ENCODE assay signal across 30 cellular contexts in genomic region chr1:103582493-103582892, GRCh38. TPM values are rescaled to one million over a fixed set of nuclear protein-coding genes. Genes with fewer than 3 reads are reported as not detected.
"Had no signal": no experiment of that assay in that cellular context is flagged by ENCODE, and none has a peak within 500 bp of the region (broad histone marks: within the 10 kb centered on the region; RNA-seq: fewer than 3 reads in every experiment).

No MANE protein-coding gene starts in this region.

- ATAC-seq: activated CD4-positive, CD25-positive, alpha-beta regulatory T cell treated with anti-CD3 and anti-CD28 coated beads, Interleukin-2, amount 50 U/mL, for 24 hours; activated CD8-positive, alpha-beta T cell treated with anti-CD3 and anti-CD28 coated beads, Interleukin-2, amount 10 ng/mL, durations not matched to agents 7 days and 5 days; activated naive CD8-positive, alpha-beta T cell treated with anti-CD3 and anti-CD28 coated beads, Interleukin-2, amount 50 U/mL, for 24 hours; Panc1; Right ventricle myocardium inferior had no signal

- DNase-seq: activated CD4-positive, alpha-beta T cell treated with anti-CD3 and anti-CD28 coated beads for 48 hours; activated CD4-positive, alpha-beta T cell treated with anti-CD3 and anti-CD28 coated beads, Interleukin-2, amount 50 U/mL, for 4 hours; activated CD8-positive, alpha-beta memory T cell treated with anti-CD3 and anti-CD28 coated beads, Interleukin-2, amount 50 U/mL, for 48 hours; activated CD8-positive, alpha-beta T cell treated with anti-CD3 and anti-CD28 coated beads, Interleukin-2, amount 10 ng/mL, durations not matched to agents 7 days and 5 days; activated naive CD4-positive, alpha-beta T cell; activated naive CD8-positive, alpha-beta T cell treated with anti-CD3 and anti-CD28 coated beads, Interleukin-2, amount 50 U/mL, for 24 hours; activated T-cell treated with anti-CD3 and anti-CD28 coated beads, Interleukin-2, amount 50 U/mL, for 1 hour; amygdala; brain microvascular endothelial cell; Kasumi-1; KBM-7; NCI-H1105 treated with DMSO at 0.1 percent for 48 hours; NCI-H146; NCI-H1930; NCI-H2171 treated with DMSO at 0.1 percent for 48 hours; NCI-H226; NCI-H526; NCI-H774; NK-92 treated with Interleukin-12 subunit alpha and Interleukin-12 subunit beta, amount 100 ng/mL, for 24 hours; OCI-M1; RPMI8226; T-helper 1 cell had no signal

- H3K27me3 ChIP-seq: brain microvascular endothelial cell, cardiac muscle cell had no signal

- H3K27ac ChIP-seq: brain microvascular endothelial cell, cardiac muscle cell, SK-N-MC had no signal

- H3K36me3 ChIP-seq: brain microvascular endothelial cell, cardiac muscle cell had no signal

- H3K4me3 ChIP-seq: cardiac muscle cell, SK-N-MC had no signal

RNA-seq across cellular contexts. Expression of gene AMY2A, which starts 34.7 kb away (rescaled TPM):
- total RNA-seq: activated CD8-positive, alpha-beta T cell treated with anti-CD3 and anti-CD28 coated beads, Interleukin-2, amount 10 ng/mL, durations not matched to agents 7 days and 5 days; astrocyte; cardiac muscle cell; NCI-H460; Right ventricle myocardium inferior; T-helper 2 cell treated with Interferon-gamma antibody and Interleukin-4, amounts not matched to agents 100 ng/mL and 5 ng/mL, for 36 hours had no signal
